ENCODE assay signal across 20 cellular contexts in the genomic region with DNA sequence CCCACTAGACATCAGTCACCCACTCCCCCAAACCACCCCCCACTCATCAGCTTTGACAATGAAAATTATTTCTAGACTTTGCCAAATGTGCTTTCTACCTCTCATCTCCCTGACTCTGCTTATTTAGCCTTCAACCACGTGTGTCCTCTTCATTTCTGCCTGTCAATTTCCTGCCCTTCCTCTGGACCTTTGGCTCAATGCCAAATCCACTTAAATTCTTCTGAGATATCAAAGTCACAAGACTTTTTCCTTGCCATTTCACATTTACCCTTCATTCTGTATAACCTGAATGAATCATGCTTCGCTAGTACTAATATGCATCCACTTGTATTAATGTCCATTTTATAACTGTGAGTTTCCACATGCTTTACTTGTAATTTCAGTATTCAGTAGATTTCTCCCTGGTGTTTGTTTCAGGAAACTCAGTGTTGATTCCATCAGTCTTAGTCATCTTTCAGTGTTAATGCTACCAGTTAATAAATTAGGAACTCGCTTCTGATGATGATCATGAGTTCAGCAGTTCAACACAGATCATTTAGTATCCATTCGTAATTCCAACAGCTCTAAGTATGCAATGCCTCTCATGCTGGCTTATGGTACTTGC.
DNase-seq lines count a peak whose midpoint lies in the region; TF ChIP-seq lines count a peak whose summit lies in the region.
"Had no signal": no experiment of that assay in that cellular context is flagged by ENCODE, and none has a peak within 500 bp of the region (broad histone marks: within the 10 kb centered on the region; RNA-seq: fewer than 3 reads in every experiment).

No MANE protein-coding gene starts in this region.

- H3K27me3 ChIP-seq in osteoblast (ENCODE audit: insufficient read depth, low read length): no peaks in the 10 kb centered on the region
- H3K27me3 ChIP-seq in esophagus muscularis mucosa: no peaks in the 10 kb centered on the region
- no peaks in the 10 kb centered on the region for H3K27me3 ChIP-seq in thyroid gland
- H3K27me3 ChIP-seq: stomach, upper lobe of right lung had no signal

- H3K79me2 ChIP-seq in osteoblast (ENCODE audit: insufficient read depth, low read length): no peaks in the 10 kb centered on the region

- TF ChIP-seq EP300 in Ishikawa (IDR thresholded peaks at IDR 0.05; ENCODE audit: borderline replicate concordance) (no peak), esophagus muscularis mucosa (IDR thresholded peaks at IDR 0.05) (no peak)

- H4K20me1 ChIP-seq in osteoblast (ENCODE audit: insufficient read depth, low read length): no peaks in the 10 kb centered on the region

- no peak for TF ChIP-seq RAD21 in Ishikawa (IDR thresholded peaks at IDR 0.05; ENCODE audit: low read depth)

- H2AFZ ChIP-seq in osteoblast (ENCODE audit: low read length): no peak overlapping the region

- DNase-seq in NCI-H82 (lab: John Stamatoyannopoulos, UW): peak; percentile 56
- DNase-seq in NCI-H82 treated with DMSO at 0.1 percent for 48 hours (lab: John Stamatoyannopoulos, UW; ENCODE audit: unreplicated experiment): no peak
- peak; percentile 61 for DNase-seq in choroid plexus epithelial cell (ENCODE audit: low read depth)
- no peak for DNase-seq in osteoblast (ENCODE audit: insufficient read length, low spot score, missing footprints)
- no peak for DNase-seq in activated CD4-positive, alpha-beta T cell treated with anti-CD3 and anti-CD28 coated beads for 48 hours
- no peak for DNase-seq in esophagus muscularis mucosa (ENCODE audit: extremely low spot score)
- DNase-seq in thyroid gland: no peak
- DNase-seq: activated CD8-positive, alpha-beta T cell treated with anti-CD3 and anti-CD28 coated beads for 36 hours; activated naive CD8-positive, alpha-beta T cell treated with anti-CD3 and anti-CD28 coated beads for 36 hours; activated T-cell treated with anti-CD3 and anti-CD28 coated beads, Interleukin-2, amount 50 U/mL, for 72 hours; CD4-positive, CD25-positive, alpha-beta regulatory T cell; left colon; MV-4-11; NCI-H2029; NCI-H69; right cardiac atrium; stomach; upper lobe of right lung; WERI-Rb-1 had no signal

- H3K4me2 ChIP-seq in osteoblast (ENCODE audit: insufficient read depth, low read length): peak overlapping the region; percentile 66

- H3K4me1 ChIP-seq in osteoblast (ENCODE audit: insufficient read depth, low read length): peaks cover 36% of the 10 kb centered on the region
- H3K4me1 ChIP-seq in esophagus muscularis mucosa: no peaks in the 10 kb centered on the region
- no peaks in the 10 kb centered on the region for H3K4me1 ChIP-seq in thyroid gland
- H3K4me1 ChIP-seq: stomach, upper lobe of right lung had no signal

- H3K9me3 ChIP-seq in osteoblast (ENCODE audit: low read depth, low read length) (no peaks in the 10 kb centered on the region), esophagus muscularis mucosa (no peaks in the 10 kb centered on the region), thyroid gland (no peaks in the 10 kb centered on the region)
- H3K9me3 ChIP-seq: stomach, upper lobe of right lung had no signal

- H3K4me3 ChIP-seq in choroid plexus epithelial cell (ENCODE audit: low read depth, low read length): no peak overlapping the region
- no peak overlapping the region for H3K4me3 ChIP-seq in osteoblast (ENCODE audit: insufficient read depth, low read length)
- no peak overlapping the region for H3K4me3 ChIP-seq in esophagus muscularis mucosa
- no peak overlapping the region for H3K4me3 ChIP-seq in thyroid gland (replicated peaks in 1 of 3)
- H3K4me3 ChIP-seq: stomach, upper lobe of right lung had no signal

- WGBS in esophagus muscularis mucosa: 57% methylated on average over 4 of the region's 4 CpGs
- WGBS in thyroid gland, 2 donors: 58 to 65% methylated on average over 4 of the region's 4 CpGs

- intact Hi-C loops in esophagus muscularis mucosa (cut with DNase I): no loop called here
- intact Hi-C loops in thyroid gland (cut with DNase I): no loop called here

- H3K36me3 ChIP-seq in osteoblast (ENCODE audit: insufficient read depth, low read length): no peaks in the 10 kb centered on the region
- no peaks in the 10 kb centered on the region for H3K36me3 ChIP-seq in esophagus muscularis mucosa
- no peaks in the 10 kb centered on the region for H3K36me3 ChIP-seq in thyroid gland
- H3K36me3 ChIP-seq: stomach, upper lobe of right lung, WERI-Rb-1 had no signal

- H3K27ac ChIP-seq in osteoblast (ENCODE audit: low read depth, low read length): peak overlapping the region; percentile 73
- no peak overlapping the region for H3K27ac ChIP-seq in esophagus muscularis mucosa (replicated peaks in 1 of 4)
- no peak overlapping the region for H3K27ac ChIP-seq in thyroid gland
- H3K27ac ChIP-seq: stomach, upper lobe of right lung, WERI-Rb-1 had no signal

- TF ChIP-seq CTCF in choroid plexus epithelial cell (conservative IDR thresholded peaks at IDR 0.05; ENCODE audit: low read depth, low read length): no peak
- no peak for TF ChIP-seq CTCF in osteoblast (IDR thresholded peaks at IDR 0.05; ENCODE audit: extremely low read depth, low read depth, low read length)
- TF ChIP-seq CTCF in esophagus muscularis mucosa (IDR thresholded peaks at IDR 0.05): no peak
- no peak for TF ChIP-seq CTCF in thyroid gland (IDR thresholded peaks at IDR 0.05)

- TF ChIP-seq POLR2A in esophagus muscularis mucosa (IDR thresholded peaks at IDR 0.05; ENCODE audit: low read depth) (no peak), thyroid gland (IDR thresholded peaks at IDR 0.05) (no peak)

TF ChIP-seq in Ishikawa, 13 proteins besides CTCF, POLR2A, EP300 and RAD21:
- TF ChIP-seq NFIC (IDR thresholded peaks at IDR 0.05): peak; percentile 35
- TF ChIP-seq TEAD4 (IDR thresholded peaks at IDR 0.05): no peak
- no peak for TF ChIP-seq TAF1 (IDR thresholded peaks at IDR 0.05; ENCODE audit: low read depth)
- TF ChIP-seq, protein P1, sequence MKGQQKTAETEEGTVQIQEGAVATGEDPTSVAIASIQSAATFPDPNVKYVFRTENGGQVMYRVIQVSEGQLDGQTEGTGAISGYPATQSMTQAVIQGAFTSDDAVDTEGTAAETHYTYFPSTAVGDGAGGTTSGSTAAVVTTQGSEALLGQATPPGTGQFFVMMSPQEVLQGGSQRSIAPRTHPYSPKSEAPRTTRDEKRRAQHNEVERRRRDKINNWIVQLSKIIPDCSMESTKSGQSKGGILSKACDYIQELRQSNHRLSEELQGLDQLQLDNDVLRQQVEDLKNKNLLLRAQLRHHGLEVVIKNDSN (IDR thresholded peaks at IDR 0.05): no peak
- TF ChIP-seq, protein P2, sequence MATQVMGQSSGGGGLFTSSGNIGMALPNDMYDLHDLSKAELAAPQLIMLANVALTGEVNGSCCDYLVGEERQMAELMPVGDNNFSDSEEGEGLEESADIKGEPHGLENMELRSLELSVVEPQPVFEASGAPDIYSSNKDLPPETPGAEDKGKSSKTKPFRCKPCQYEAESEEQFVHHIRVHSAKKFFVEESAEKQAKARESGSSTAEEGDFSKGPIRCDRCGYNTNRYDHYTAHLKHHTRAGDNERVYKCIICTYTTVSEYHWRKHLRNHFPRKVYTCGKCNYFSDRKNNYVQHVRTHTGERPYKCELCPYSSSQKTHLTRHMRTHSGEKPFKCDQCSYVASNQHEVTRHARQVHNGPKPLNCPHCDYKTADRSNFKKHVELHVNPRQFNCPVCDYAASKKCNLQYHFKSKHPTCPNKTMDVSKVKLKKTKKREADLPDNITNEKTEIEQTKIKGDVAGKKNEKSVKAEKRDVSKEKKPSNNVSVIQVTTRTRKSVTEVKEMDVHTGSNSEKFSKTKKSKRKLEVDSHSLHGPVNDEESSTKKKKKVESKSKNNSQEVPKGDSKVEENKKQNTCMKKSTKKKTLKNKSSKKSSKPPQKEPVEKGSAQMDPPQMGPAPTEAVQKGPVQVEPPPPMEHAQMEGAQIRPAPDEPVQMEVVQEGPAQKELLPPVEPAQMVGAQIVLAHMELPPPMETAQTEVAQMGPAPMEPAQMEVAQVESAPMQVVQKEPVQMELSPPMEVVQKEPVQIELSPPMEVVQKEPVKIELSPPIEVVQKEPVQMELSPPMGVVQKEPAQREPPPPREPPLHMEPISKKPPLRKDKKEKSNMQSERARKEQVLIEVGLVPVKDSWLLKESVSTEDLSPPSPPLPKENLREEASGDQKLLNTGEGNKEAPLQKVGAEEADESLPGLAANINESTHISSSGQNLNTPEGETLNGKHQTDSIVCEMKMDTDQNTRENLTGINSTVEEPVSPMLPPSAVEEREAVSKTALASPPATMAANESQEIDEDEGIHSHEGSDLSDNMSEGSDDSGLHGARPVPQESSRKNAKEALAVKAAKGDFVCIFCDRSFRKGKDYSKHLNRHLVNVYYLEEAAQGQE (IDR thresholded peaks at IDR 0.05; ENCODE audit: low read depth): no peak
- TF ChIP-seq FOXM1 (IDR thresholded peaks at IDR 0.05; ENCODE audit: borderline replicate concordance, low read depth): no peak
TF ChIP-seq in Ishikawa: peak in this region for 1.

Comparison
In these comparisons a context has a peak if more than half of its experiments do, and no peak if none do; other contexts are left out.
1. DNase-seq: peak in NCI-H82 (single experiment) and choroid plexus epithelial cell (single experiment); none in NCI-H82 treated with DMSO at 0.1 percent for 48 hours (single experiment), osteoblast (single experiment), activated CD4-positive, alpha-beta T cell treated with anti-CD3 and anti-CD28 coated beads for 48 hours (single experiment), esophagus muscularis mucosa (single experiment) and thyroid gland (0 of 2).